Comparison of ENCODE assay signal across 35 cellular contexts in genomic region chr3:1348547-1348946, GRCh38.
DNase-seq lines count a peak whose midpoint lies in the region; ATAC-seq and TF ChIP-seq lines count a peak whose summit lies in the region.
"Had no signal": no experiment of that assay in that cellular context is flagged by ENCODE, and none has a peak within 500 bp of the region (broad histone marks: within the 10 kb centered on the region; RNA-seq: fewer than 3 reads in every experiment).

No MANE protein-coding gene starts in this region.

- no peaks in the 10 kb centered on the region for H3K27me3 Mint-ChIP-seq in osteocyte (ENCODE audit: unreplicated experiment)
- H3K27me3 Mint-ChIP-seq: activated naive CD8-positive, alpha-beta T cell treated with anti-CD3 and anti-CD28 coated beads for 36 hours; dendritic cell treated with granulocyte-macrophage colony-stimulating factor and Interleukin-4, amounts not matched to agents 40 ng/mL and 50 ng/mL, for 4 days; memory B cell; stimulated activated naive B cell treated with anti-CD40 and anti-IgM and Interleukin-4, amounts not matched to agents 10 μg/mL and 1 μg/mL and 100 μg/mL, for 72 hours; T-cell had no signal

- H3K4me3 Mint-ChIP-seq in osteocyte (ENCODE audit: unreplicated experiment), result no peak overlapping the region
- H3K4me3 Mint-ChIP-seq: activated naive CD8-positive, alpha-beta T cell treated with anti-CD3 and anti-CD28 coated beads for 36 hours; CD14-positive monocyte; dendritic cell treated with granulocyte-macrophage colony-stimulating factor and Interleukin-4, amounts not matched to agents 40 ng/mL and 50 ng/mL, for 4 days; memory B cell; nephron progenitor cell; stimulated activated naive B cell treated with anti-CD40 and anti-IgM and Interleukin-4, amounts not matched to agents 10 μg/mL and 1 μg/mL and 100 μg/mL, for 72 hours; T-cell had no signal

- intact Hi-C loops in body of pancreas (cut with DNase I), result no loop called here

- H3K9me3 ChIP-seq in RWPE2 (ENCODE audit: severe bottlenecking), result no peaks in the 10 kb centered on the region
- no peaks in the 10 kb centered on the region for H3K9me3 ChIP-seq in body of pancreas
- H3K9me3 ChIP-seq: esophagus muscularis mucosa, gastrocnemius medialis, pancreas, Peyer's patch, SJCRH30 had no signal

- WGBS in body of pancreas, 2 donors, result 72 to 77% methylated on average over 3 of the region's 3 CpGs

- H3K27ac Mint-ChIP-seq in osteocyte (ENCODE audit: unreplicated experiment), result no peak overlapping the region
- H3K27ac Mint-ChIP-seq: activated naive CD8-positive, alpha-beta T cell treated with anti-CD3 and anti-CD28 coated beads for 36 hours; CD14-positive monocyte; dendritic cell treated with granulocyte-macrophage colony-stimulating factor and Interleukin-4, amounts not matched to agents 40 ng/mL and 50 ng/mL, for 4 days; memory B cell; nephron progenitor cell; stimulated activated naive B cell treated with anti-CD40 and anti-IgM and Interleukin-4, amounts not matched to agents 10 μg/mL and 1 μg/mL and 100 μg/mL, for 72 hours; T-cell had no signal

- H3K9me3 Mint-ChIP-seq in osteocyte (ENCODE audit: unreplicated experiment), result no peaks in the 10 kb centered on the region
- H3K9me3 Mint-ChIP-seq: activated naive CD8-positive, alpha-beta T cell treated with anti-CD3 and anti-CD28 coated beads for 36 hours; memory B cell; nephron progenitor cell; stimulated activated naive B cell treated with anti-CD40 and anti-IgM and Interleukin-4, amounts not matched to agents 10 μg/mL and 1 μg/mL and 100 μg/mL, for 72 hours had no signal

- TF ChIP-seq CTCF in RWPE2 (IDR thresholded peaks at IDR 0.05; ENCODE audit: poor library complexity, severe bottlenecking) (peak; percentile 24), epithelial cell of proximal tubule (conservative IDR thresholded peaks at IDR 0.05; ENCODE audit: low read depth, low read length) (peak; percentile 44), osteocyte (IDR thresholded peaks at IDR 0.05) (peak; percentile 6), body of pancreas (IDR thresholded peaks at IDR 0.05) (no peak)

- H3K27ac ChIP-seq in RWPE2 (ENCODE audit: poor library complexity, severe bottlenecking), result no peak overlapping the region
- H3K27ac ChIP-seq in body of pancreas, result no peak overlapping the region
- H3K27ac ChIP-seq: esophagus muscularis mucosa, gastrocnemius medialis, pancreas, Peyer's patch, SJCRH30 had no signal

- H3K36me3 ChIP-seq in RWPE2 (ENCODE audit: low read depth) (no peaks in the 10 kb centered on the region), body of pancreas (replicated peaks in 1 of 2; ENCODE audit: insufficient read depth in 1 of 2, low read depth in 2 of 2) (no peaks in the 10 kb centered on the region)
- H3K36me3 ChIP-seq: esophagus muscularis mucosa, gastrocnemius medialis, pancreas, Peyer's patch, SJCRH30 had no signal

- H3K27me3 ChIP-seq in RWPE2 (ENCODE audit: insufficient read depth, poor library complexity, severe bottlenecking), result no peaks in the 10 kb centered on the region
- no peaks in the 10 kb centered on the region for H3K27me3 ChIP-seq in body of pancreas
- H3K27me3 ChIP-seq: esophagus muscularis mucosa, gastrocnemius medialis, pancreas, Peyer's patch, SJCRH30 had no signal

- H3K4me3 ChIP-seq in RWPE2 (ENCODE audit: severe bottlenecking) (no peak overlapping the region), epithelial cell of proximal tubule (ENCODE audit: low read depth, low read length) (no peak overlapping the region), body of pancreas (no peak overlapping the region)
- H3K4me3 ChIP-seq: esophagus muscularis mucosa, gastrocnemius medialis, K562, pancreas, Peyer's patch, SJCRH30 had no signal

- DNase-seq in NAMALWA (ENCODE audit: low spot score) (peak; percentile 4), RWPE2 (ENCODE audit: low spot score) (no peak), epithelial cell of proximal tubule (ENCODE audit: low read depth) (no peak), osteocyte (ENCODE audit: extremely low spot score, unreplicated experiment) (no peak), body of pancreas (no peak), glomerular visceral epithelial cell (ENCODE audit: extremely low spot score) (no peak), NCI-H1092 treated with DMSO at 0.1 percent for 48 hours (lab: John Stamatoyannopoulos, UW) (no peak)
- DNase-seq: activated CD4-positive, alpha-beta T cell treated with anti-CD3 and anti-CD28 coated beads, Interleukin-2, amount 50 U/mL, for 1 hour; activated CD4-positive, CD25-positive, alpha-beta regulatory T cell; activated gamma-delta T cell; activated naive CD8-positive, alpha-beta T cell treated with anti-CD3 and anti-CD28 coated beads for 36 hours; activated T-cell treated with anti-CD3 and anti-CD28 coated beads, Interleukin-2, amount 50 U/mL, for 1 hour; aorta; Calu3; caudate nucleus; DMS79 treated with DMSO at 0.1 percent for 48 hours; gastrocnemius medialis; GDM1; NCI-H2029; nephron progenitor cell; NK-92 treated with Interleukin-12 subunit alpha and Interleukin-12 subunit beta, amount 100 ng/mL, for 24 hours; pancreas; Peyer's patch; retina; SJCRH30; small intestine; stimulated activated naive B cell treated with anti-CD40 and anti-IgM and Interleukin-4, amounts not matched to agents 10 μg/mL and 1 μg/mL and 100 μg/mL, for 72 hours; T-cell had no signal

- peaks cover 4% of the 10 kb centered on the region for H3K36me3 Mint-ChIP-seq in osteocyte (ENCODE audit: unreplicated experiment)
- H3K36me3 Mint-ChIP-seq: activated naive CD8-positive, alpha-beta T cell treated with anti-CD3 and anti-CD28 coated beads for 36 hours; CD14-positive monocyte; memory B cell; stimulated activated naive B cell treated with anti-CD40 and anti-IgM and Interleukin-4, amounts not matched to agents 10 μg/mL and 1 μg/mL and 100 μg/mL, for 72 hours; T-cell had no signal

- H3K4me1 ChIP-seq in RWPE2 (ENCODE audit: insufficient read depth, poor library complexity, severe bottlenecking), result no peaks in the 10 kb centered on the region
- H3K4me1 ChIP-seq in body of pancreas, result no peaks in the 10 kb centered on the region
- H3K4me1 ChIP-seq: esophagus muscularis mucosa, gastrocnemius medialis, pancreas, Peyer's patch, SJCRH30 had no signal

- H3K4me1 Mint-ChIP-seq in osteocyte (ENCODE audit: unreplicated experiment), result no peaks in the 10 kb centered on the region
- H3K4me1 Mint-ChIP-seq: activated naive CD8-positive, alpha-beta T cell treated with anti-CD3 and anti-CD28 coated beads for 36 hours; CD14-positive monocyte; memory B cell; stimulated activated naive B cell treated with anti-CD40 and anti-IgM and Interleukin-4, amounts not matched to agents 10 μg/mL and 1 μg/mL and 100 μg/mL, for 72 hours; T-cell had no signal

- no peak for TF ChIP-seq POLR2A in body of pancreas (IDR thresholded peaks at IDR 0.05)

- ATAC-seq in RWPE2 (ENCODE audit: low read depth) (no peak), body of pancreas (no peak), GM19023 (IDR thresholded peaks at IDR 0.05; ENCODE audit: unreplicated experiment) (no peak)
- ATAC-seq: gastrocnemius medialis; K562; left lobe of liver; pancreas; stimulated activated naive B cell treated with anti-CD40 and anti-IgM and Interleukin-4, amounts not matched to agents 10 μg/mL and 1 μg/mL and 100 μg/mL, for 72 hours; T-cell had no signal

Comparison
In these comparisons a context has a peak if more than half of its experiments do, and no peak if none do; other contexts are left out.
1. CTCF ChIP-seq: peak in RWPE2 (single experiment), epithelial cell of proximal tubule (single experiment) and osteocyte (single experiment); none in body of pancreas (0 of 7).